Comparison of ENCODE assay signal across 8 cellular contexts in the genomic region with DNA sequence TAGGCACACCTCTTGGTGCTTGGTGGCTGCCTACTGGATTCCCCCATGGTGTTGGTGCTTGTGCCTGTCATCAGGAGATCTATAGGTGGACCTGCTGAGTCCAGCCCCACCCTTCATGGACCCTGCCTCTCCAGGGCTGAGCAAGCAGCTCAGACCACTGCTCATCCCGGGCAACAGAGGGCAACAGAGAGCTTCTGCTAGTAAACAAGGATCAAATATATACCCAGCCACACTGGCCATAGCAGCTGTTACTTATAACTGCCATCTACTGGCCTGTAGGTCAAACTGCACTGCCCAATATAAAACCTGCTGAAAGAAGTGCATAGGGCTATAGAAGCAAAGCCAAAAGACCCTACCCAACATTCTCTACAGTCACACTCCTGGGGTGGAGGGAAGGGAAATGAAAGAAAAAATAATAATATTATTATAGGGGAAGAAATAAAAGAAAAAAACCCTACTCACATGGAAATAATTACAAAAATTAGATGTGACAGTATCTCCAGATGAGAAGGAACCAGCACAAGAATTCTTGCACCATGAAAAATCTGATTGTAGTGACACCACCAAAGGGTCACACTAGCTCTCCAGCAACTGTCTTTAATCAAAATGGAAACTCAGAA. TPM values are rescaled to one million over a fixed set of nuclear protein-coding genes. Genes with fewer than 3 reads are reported as not detected.
DNase-seq lines count a peak whose midpoint lies in the region; ATAC-seq and TF ChIP-seq lines count a peak whose summit lies in the region.

No MANE protein-coding gene starts in this region.

- H3K27me3 ChIP-seq in GM23338 (ENCODE audit: insufficient read depth) (no peaks in the 10 kb centered on the region), KMS-11 (ENCODE audit: insufficient read depth, low read depth) (no peaks in the 10 kb centered on the region), body of pancreas (no peaks in the 10 kb centered on the region)

- H3K27ac Mint-ChIP-seq in GM23338, result no peak overlapping the region
- no peak overlapping the region for H3K27ac Mint-ChIP-seq in T-helper 17 cell

- H3K9me3 Mint-ChIP-seq in GM23338, result peaks cover 24% of the 10 kb centered on the region

- no peaks in the 10 kb centered on the region for H3K4me1 ChIP-seq in GM23338 (ENCODE audit: insufficient read depth)
- H3K4me1 ChIP-seq in KMS-11 (ENCODE audit: low read depth, poor library complexity, severe bottlenecking), result no peaks in the 10 kb centered on the region
- no peaks in the 10 kb centered on the region for H3K4me1 ChIP-seq in body of pancreas

- no peak for TF ChIP-seq POLR2A in body of pancreas (IDR thresholded peaks at IDR 0.05)

- intact Hi-C loops in body of pancreas (cut with DNase I), result no loop called here

- no peaks in the 10 kb centered on the region for H3K9me2 ChIP-seq in GM23338 (ENCODE audit: insufficient read depth)

- H4K20me1 ChIP-seq in GM23338 (replicated peaks; ENCODE audit: insufficient read depth) (no peaks in the 10 kb centered on the region), KMS-11 (ENCODE audit: insufficient read depth) (no peaks in the 10 kb centered on the region)

- H3K9ac ChIP-seq in KMS-11, result no peak overlapping the region

- H3K36me3 Mint-ChIP-seq in GM23338 (ENCODE audit: low read depth) (peaks cover 4% of the 10 kb centered on the region; the same call in 2 of the 3 replicates), T-helper 17 cell (ENCODE audit: low read depth) (peaks cover 3% of the 10 kb centered on the region)

- H3K4me2 ChIP-seq in GM23338 (no peak overlapping the region), KMS-11 (no peak overlapping the region)

- DNase-seq in GM23338 (ENCODE audit: low spot score) (peak; percentile 94), T-helper 17 cell (peak in 1 of 3 donors; percentile 29), body of pancreas (peak in 1 of 4 donors; percentile 10), mucosa of gallbladder (ENCODE audit: low spot score) (peak; percentile 14), superior temporal gyrus (ENCODE audit: extremely low spot score) (no peak)
- no peak for DNase-seq in effector CD4-positive, alpha-beta T cell

- H3K36me3 ChIP-seq in GM23338 (ENCODE audit: insufficient read depth) (no peaks in the 10 kb centered on the region), KMS-11 (ENCODE audit: insufficient read depth) (no peaks in the 10 kb centered on the region), body of pancreas (replicated peaks in 1 of 2; ENCODE audit: insufficient read depth in 1 of 2, low read depth in 2 of 2) (no peaks in the 10 kb centered on the region)

- H3K79me2 ChIP-seq in GM23338 (replicated peaks; ENCODE audit: insufficient read depth), result no peaks in the 10 kb centered on the region
- no peaks in the 10 kb centered on the region for H3K79me2 ChIP-seq in KMS-11 (ENCODE audit: insufficient read depth, low read depth)

- TF ChIP-seq CTCF in GM12874 (IDR thresholded peaks at IDR 0.05; ENCODE audit: insufficient read depth, low read depth, low read length), result peak; percentile 79
- TF ChIP-seq CTCF in GM23338 (conservative IDR thresholded peaks at IDR 0.05; ENCODE audit: low read depth in 2 of 2), result peak; percentile 91 to 93
- peak; percentile 90 for TF ChIP-seq CTCF in KMS-11 (conservative IDR thresholded peaks at IDR 0.05; ENCODE audit: low read depth, low read length)
- TF ChIP-seq CTCF in body of pancreas (IDR thresholded peaks at IDR 0.05), result peak in 4 of 7 experiments; percentile 3 to 30 (median 20)

- H2AFZ ChIP-seq in GM23338 (no peak overlapping the region), KMS-11 (ENCODE audit: low read depth) (no peak overlapping the region)

- no peaks in the 10 kb centered on the region for H3F3A ChIP-seq in GM23338 (replicated peaks; ENCODE audit: low read depth)

- H3K4me3 ChIP-seq in GM23338 (no peak overlapping the region), KMS-11 (IDR thresholded peaks at IDR 0.05; ENCODE audit: insufficient read depth, low read depth, low read length) (no peak overlapping the region), body of pancreas (no peak overlapping the region)

- WGBS in body of pancreas, 2 donors, result 13 to 14% methylated on average over 1 of the region's 1 CpG

- H3K4me1 Mint-ChIP-seq in GM23338, result no peaks in the 10 kb centered on the region
- peaks cover 6% of the 10 kb centered on the region for H3K4me1 Mint-ChIP-seq in T-helper 17 cell

- H3K27ac ChIP-seq in GM23338 (ENCODE audit: low read depth), result no peak overlapping the region
- no peak overlapping the region for H3K27ac ChIP-seq in KMS-11
- no peak overlapping the region for H3K27ac ChIP-seq in body of pancreas

- H3K9me3 ChIP-seq in T-helper 17 cell (ENCODE audit: control insufficient read depth, low read length, poor library complexity, severe bottlenecking), result no peaks in the 10 kb centered on the region
- peaks cover 0 to 18% (median 0%) of the 10 kb centered on the region in 3 donors for H3K9me3 ChIP-seq in body of pancreas

- ATAC-seq in GM23338 (peak; percentile 100), T-helper 17 cell (peak; percentile 100), body of pancreas (no peak)

- H3K4me3 Mint-ChIP-seq in GM23338, result no peak overlapping the region
- no peak overlapping the region for H3K4me3 Mint-ChIP-seq in T-helper 17 cell

- H3K27me3 Mint-ChIP-seq in GM23338 (ENCODE audit: insufficient read depth, low read depth, poor library complexity), result peaks cover 5% of the 10 kb centered on the region
- H3K27me3 Mint-ChIP-seq in T-helper 17 cell, result peaks cover 18% of the 10 kb centered on the region

TF ChIP-seq in GM23338, 12 proteins besides CTCF, POLR2A, EP300 and RAD21:
- TF ChIP-seq CREB1 (CRISPR knock-in tag; IDR thresholded peaks at IDR 0.05; ENCODE audit: low read depth) (0 out of 2 replicates have a peak, but pooled peaks have one; percentile 17), POLR2AphosphoS5 (IDR thresholded peaks at IDR 0.05; ENCODE audit: low read depth) (no peak), JUNB (IDR thresholded peaks at IDR 0.05; ENCODE audit: unreplicated experiment) (no peak), NANOG (IDR thresholded peaks at IDR 0.05; ENCODE audit: borderline replicate concordance) (no peak), ZNF114 (CRISPR knock-in tag; IDR thresholded peaks at IDR 0.05) (no peak)

RNA-seq across cellular contexts. Expression of gene ZNF800, which starts 54.9 kb away (rescaled TPM):
- total RNA-seq in GM23338 (2014; rRNA removed; shearing (Covaris generic)), result 5.4 and 7.5 TPM in 2 replicates
- polyA plus RNA-seq in GM23338 (2016; fragmentation: Nextera tagmentation; extraction: Ambion mirVana), result 7.1 and 8.3 TPM in 2 replicates
- total RNA-seq in T-helper 17 cell, result 10 to 100 TPM; 67.2 to 70.1 TPM
- total RNA-seq in body of pancreas, result 10 to 100 TPM; 20.0 to 23.7 TPM
- total RNA-seq in mucosa of gallbladder, result 33.9 TPM

Comparison
In these comparisons a context has a peak if more than half of its experiments do, and no peak if none do; other contexts are left out.
1. CTCF ChIP-seq: peak in every context shown above with its lines; median percentile 92 in GM23338; 90 in KMS-11; 79 in GM12874; 20 in body of pancreas.
2. DNase-seq: peak in GM23338 (single experiment) and mucosa of gallbladder (single experiment); none in superior temporal gyrus (single experiment) and effector CD4-positive, alpha-beta T cell (single experiment).